In the genomic region with DNA sequence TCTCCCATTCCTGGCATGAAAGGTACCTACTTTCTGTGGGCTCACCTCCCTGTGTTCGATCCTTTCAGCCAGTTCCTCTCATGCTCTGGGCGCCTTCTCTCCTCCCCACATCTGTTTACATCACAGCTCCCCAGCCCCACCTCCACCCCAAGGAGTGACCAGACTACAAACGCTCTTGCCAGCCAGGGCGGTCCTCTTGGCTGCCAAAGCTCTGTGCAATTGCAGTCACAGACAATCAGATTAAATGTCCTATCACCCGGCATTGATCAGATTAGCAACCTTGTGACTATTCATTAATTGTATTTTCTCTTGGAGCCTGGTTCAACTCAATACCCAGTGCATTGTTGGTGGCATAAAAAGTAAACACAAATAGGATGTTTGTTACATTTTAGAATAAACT, we compare ENCODE assay signal across 30 cellular contexts.
DNase-seq lines count a peak whose midpoint lies in the region; ATAC-seq and TF ChIP-seq lines count a peak whose summit lies in the region.
"Had no signal": no experiment of that assay in that cellular context is flagged by ENCODE, and none has a peak within 500 bp of the region (broad histone marks: within the 10 kb centered on the region; RNA-seq: fewer than 3 reads in every experiment).

No MANE protein-coding gene starts in this region.

- H3K9me3 ChIP-seq in endodermal cell (ENCODE audit: control insufficient read depth, low read length) = no peaks in the 10 kb centered on the region
- no peaks in the 10 kb centered on the region for H3K9me3 ChIP-seq in naive thymus-derived CD4-positive, alpha-beta T cell (ENCODE audit: control insufficient read depth in 2 of 3, low read length in 3 of 3)
- H3K9me3 ChIP-seq: colonic mucosa, heart left ventricle, thoracic aorta had no signal

- H3K27ac ChIP-seq in endodermal cell (ENCODE audit: low read depth, low read length) = no peak overlapping the region
- H3K27ac ChIP-seq in naive thymus-derived CD4-positive, alpha-beta T cell (ENCODE audit: low read depth, low read length) = no peak overlapping the region
- H3K27ac ChIP-seq: 22Rv1, C4-2B, colonic mucosa, heart left ventricle, thoracic aorta had no signal

- CTCF ChIA-PET in naive thymus-derived CD4-positive, alpha-beta T cell (lab: Charles Lee) = no interaction called here

- 76 to 77% methylated on average over 3 to 5 of the region's 5 CpGs for WGBS in endodermal cell (ENCODE audit: insufficient coverage in 1 of 2, insufficient read length in 1 of 2), 2 experiments

- POLR2A ChIA-PET in naive thymus-derived CD4-positive, alpha-beta T cell (lab: Charles Lee) = no interaction called here

- no peaks in the 10 kb centered on the region for H3K4me1 Mint-ChIP-seq in activated CD4-positive, alpha-beta T cell treated with anti-CD3 and anti-CD28 coated beads, Interleukin-2, amount 10 ng/mL, durations not matched to agents 24 days and 14 days
- peaks cover 36% of the 10 kb centered on the region for H3K4me1 Mint-ChIP-seq in endodermal cell
- no peaks in the 10 kb centered on the region for H3K4me1 Mint-ChIP-seq in naive thymus-derived CD4-positive, alpha-beta T cell
- H3K4me1 Mint-ChIP-seq: activated naive CD4-positive, alpha-beta T cell treated with anti-CD3 and anti-CD28 coated beads, Interleukin-2, amount 50 U/mL, for 24 hours had no signal

- no peaks in the 10 kb centered on the region for H3K36me3 Mint-ChIP-seq in activated CD4-positive, alpha-beta T cell treated with anti-CD3 and anti-CD28 coated beads, Interleukin-2, amount 10 ng/mL, durations not matched to agents 24 days and 14 days (ENCODE audit: low read depth)
- H3K36me3 Mint-ChIP-seq in endodermal cell (ENCODE audit: low read depth) = no peaks in the 10 kb centered on the region
- peaks cover 0 to 7% (median 0%) of the 10 kb centered on the region in 5 donors for H3K36me3 Mint-ChIP-seq in naive thymus-derived CD4-positive, alpha-beta T cell
- H3K36me3 Mint-ChIP-seq: activated naive CD4-positive, alpha-beta T cell treated with anti-CD3 and anti-CD28 coated beads, Interleukin-2, amount 50 U/mL, for 24 hours had no signal

- peaks cover 5% of the 10 kb centered on the region for H3K27me3 Mint-ChIP-seq in activated CD4-positive, alpha-beta T cell treated with anti-CD3 and anti-CD28 coated beads, Interleukin-2, amount 10 ng/mL, durations not matched to agents 24 days and 14 days
- H3K27me3 Mint-ChIP-seq in endodermal cell (ENCODE audit: insufficient read depth) = peaks cover 3% of the 10 kb centered on the region
- peaks cover 0 to 11% (median 0%) of the 10 kb centered on the region in 5 donors for H3K27me3 Mint-ChIP-seq in naive thymus-derived CD4-positive, alpha-beta T cell
- H3K27me3 Mint-ChIP-seq: activated naive CD4-positive, alpha-beta T cell treated with anti-CD3 and anti-CD28 coated beads, Interleukin-2, amount 50 U/mL, for 24 hours; effector memory CD8-positive, alpha-beta T cell; naive thymus-derived CD8-positive, alpha-beta T cell had no signal

- ATAC-seq in naive thymus-derived CD4-positive, alpha-beta T cell = no peak
- ATAC-seq in GM21737 (IDR thresholded peaks at IDR 0.05; ENCODE audit: unreplicated experiment) = no peak
- ATAC-seq: activated CD8-positive, alpha-beta T cell treated with anti-CD3 and anti-CD28 coated beads, Interleukin-2, amount 10 ng/mL, durations not matched to agents 7 days and 5 days; effector memory CD8-positive, alpha-beta T cell; heart left ventricle; naive thymus-derived CD8-positive, alpha-beta T cell; right cardiac atrium; Right ventricle myocardium inferior had no signal

- peaks cover 15% of the 10 kb centered on the region for H3K4me1 ChIP-seq in endodermal cell (ENCODE audit: control insufficient read depth, insufficient read depth, low read length)
- H3K4me1 ChIP-seq in naive thymus-derived CD4-positive, alpha-beta T cell (ENCODE audit: control insufficient read depth in 2 of 2, insufficient read depth in 2 of 2, low read length in 2 of 2) = no peaks in the 10 kb centered on the region
- H3K4me1 ChIP-seq: colonic mucosa had no signal

- no peak overlapping the region for H3K27ac Mint-ChIP-seq in activated CD4-positive, alpha-beta T cell treated with anti-CD3 and anti-CD28 coated beads, Interleukin-2, amount 10 ng/mL, durations not matched to agents 24 days and 14 days
- peak overlapping the region; percentile 39 for H3K27ac Mint-ChIP-seq in endodermal cell
- peak overlapping the region in 2 of 9 donors; percentile 6 to 74 for H3K27ac Mint-ChIP-seq in naive thymus-derived CD4-positive, alpha-beta T cell
- H3K27ac Mint-ChIP-seq: activated CD8-positive, alpha-beta T cell treated with anti-CD3 and anti-CD28 coated beads, Interleukin-2, amount 10 ng/mL, durations not matched to agents 7 days and 5 days; activated naive CD4-positive, alpha-beta T cell treated with anti-CD3 and anti-CD28 coated beads, Interleukin-2, amount 50 U/mL, for 24 hours; activated T-helper 2 cell treated with anti-CD3 and anti-CD28 coated beads, Interferon-gamma antibody, Interleukin-2, Interleukin-4, amounts not matched to agents 10 μg/mL and 5 μg/mL and 100 μg/mL, durations not matched to agents 14 hours and 24 hours and 36 hours; effector memory CD8-positive, alpha-beta T cell; T-helper 2 cell treated with Interferon-gamma antibody and Interleukin-4, amounts not matched to agents 5 μg/mL and 100 μg/mL, for 36 hours had no signal

- no peaks in the 10 kb centered on the region for H3K36me3 ChIP-seq in endodermal cell (ENCODE audit: control insufficient read depth, insufficient read depth, low read length)
- H3K36me3 ChIP-seq in naive thymus-derived CD4-positive, alpha-beta T cell (ENCODE audit: control insufficient read depth in 2 of 3, insufficient read depth in 3 of 3, low read length in 3 of 3) = no peaks in the 10 kb centered on the region
- H3K36me3 ChIP-seq: colonic mucosa, heart left ventricle, thoracic aorta had no signal

- H3K4me3 Mint-ChIP-seq in activated CD4-positive, alpha-beta T cell treated with anti-CD3 and anti-CD28 coated beads, Interleukin-2, amount 10 ng/mL, durations not matched to agents 24 days and 14 days = no peak overlapping the region
- no peak overlapping the region for H3K4me3 Mint-ChIP-seq in endodermal cell
- no peak overlapping the region for H3K4me3 Mint-ChIP-seq in naive thymus-derived CD4-positive, alpha-beta T cell
- H3K4me3 Mint-ChIP-seq: activated CD8-positive, alpha-beta T cell treated with anti-CD3 and anti-CD28 coated beads, Interleukin-2, amount 10 ng/mL, durations not matched to agents 7 days and 5 days; activated naive CD4-positive, alpha-beta T cell treated with anti-CD3 and anti-CD28 coated beads, Interleukin-2, amount 50 U/mL, for 24 hours; effector memory CD8-positive, alpha-beta T cell; naive thymus-derived CD8-positive, alpha-beta T cell; T-helper 2 cell treated with Interferon-gamma antibody and Interleukin-4, amounts not matched to agents 5 μg/mL and 100 μg/mL, for 36 hours had no signal

- no peak for TF ChIP-seq CTCF in endodermal cell (conservative IDR thresholded peaks at IDR 0.05)

- no peak overlapping the region for H3K9ac ChIP-seq in endodermal cell (ENCODE audit: extremely low read depth, low read length, poor library complexity, severe bottlenecking)

- peak; percentile 47 for DNase-seq in activated CD4-positive, alpha-beta T cell treated with anti-CD3 and anti-CD28 coated beads, Interleukin-2, amount 10 ng/mL, durations not matched to agents 24 days and 14 days
- DNase-seq in activated CD4-positive, alpha-beta T cell treated with anti-CD3 and anti-CD28 coated beads, Interleukin-2, amount 50 U/mL, for 4 hours = no peak
- DNase-seq in endodermal cell (no peak), midbrain (lab: John Stamatoyannopoulos, UW) (peak; percentile 66), superior temporal gyrus (ENCODE audit: extremely low spot score) (peak; percentile 77), NCI-H187 (lab: John Stamatoyannopoulos, UW) (no peak)
- no peak for DNase-seq in naive thymus-derived CD4-positive, alpha-beta T cell
- DNase-seq: activated CD8-positive, alpha-beta T cell treated with anti-CD3 and anti-CD28 coated beads, Interleukin-2, amount 10 ng/mL, durations not matched to agents 7 days and 5 days; aorta; colonic mucosa; effector memory CD8-positive, alpha-beta T cell; GOT3; KG1; MM.1S; naive thymus-derived CD8-positive, alpha-beta T cell; NCI-H1105 treated with DMSO at 0.1 percent for 48 hours; NCI-H2029 treated with DMSO at 0.1 percent for 48 hours; NCI-H524 treated with DMSO at 0.1 percent for 48 hours; right cardiac atrium; stimulated activated naive CD4-positive, alpha-beta T cell treated with Interleukin-2 at 50 U/mL for 16 hours had no signal

- intact Hi-C loops in activated CD4-positive, alpha-beta T cell treated with anti-CD3 and anti-CD28 coated beads, Interleukin-2, amount 10 ng/mL, durations not matched to agents 24 days and 14 days (cut with micrococcal nuclease) = no loop called here
- intact Hi-C loops in naive thymus-derived CD4-positive, alpha-beta T cell (cut with micrococcal nuclease) = no loop called here

- H3K9me3 Mint-ChIP-seq in activated CD4-positive, alpha-beta T cell treated with anti-CD3 and anti-CD28 coated beads, Interleukin-2, amount 10 ng/mL, durations not matched to agents 24 days and 14 days = no peaks in the 10 kb centered on the region
- H3K9me3 Mint-ChIP-seq in endodermal cell = no peaks in the 10 kb centered on the region
- no peaks in the 10 kb centered on the region for H3K9me3 Mint-ChIP-seq in naive thymus-derived CD4-positive, alpha-beta T cell
- H3K9me3 Mint-ChIP-seq: activated naive CD4-positive, alpha-beta T cell treated with anti-CD3 and anti-CD28 coated beads, Interleukin-2, amount 50 U/mL, for 24 hours; activated T-helper 2 cell treated with anti-CD3 and anti-CD28 coated beads, Interferon-gamma antibody, Interleukin-2, Interleukin-4, amounts not matched to agents 10 μg/mL and 5 μg/mL and 100 μg/mL, durations not matched to agents 14 hours and 24 hours and 36 hours; effector memory CD8-positive, alpha-beta T cell; naive thymus-derived CD8-positive, alpha-beta T cell; T-helper 2 cell treated with Interferon-gamma antibody and Interleukin-4, amounts not matched to agents 5 μg/mL and 100 μg/mL, for 36 hours had no signal

- H3K4me3 ChIP-seq in endodermal cell (ENCODE audit: low read length) = no peak overlapping the region
- H3K4me3 ChIP-seq in naive thymus-derived CD4-positive, alpha-beta T cell (ENCODE audit: low read length) = no peak overlapping the region
- H3K4me3 ChIP-seq: colonic mucosa, heart left ventricle, smooth muscle cell, thoracic aorta had no signal

- H3K27me3 ChIP-seq in endodermal cell (ENCODE audit: control insufficient read depth, insufficient read depth, low read length, poor library complexity, severe bottlenecking) = no peaks in the 10 kb centered on the region
- no peaks in the 10 kb centered on the region for H3K27me3 ChIP-seq in naive thymus-derived CD4-positive, alpha-beta T cell (ENCODE audit: control insufficient read depth in 2 of 2, insufficient read depth in 2 of 2, low read length in 2 of 2)
- H3K27me3 ChIP-seq: colonic mucosa, heart left ventricle had no signal

Comparison
In these comparisons a context has a peak if more than half of its experiments do, and no peak if none do; other contexts are left out.
1. DNase-seq: peak in activated CD4-positive, alpha-beta T cell treated with anti-CD3 and anti-CD28 coated beads, Interleukin-2, amount 10 ng/mL, durations not matched to agents 24 days and 14 days (single experiment), midbrain (single experiment) and superior temporal gyrus (single experiment); none in activated CD4-positive, alpha-beta T cell treated with anti-CD3 and anti-CD28 coated beads, Interleukin-2, amount 50 U/mL, for 4 hours (0 of 2), endodermal cell (single experiment), naive thymus-derived CD4-positive, alpha-beta T cell (0 of 9) and NCI-H187 (0 of 2).